Comparison of ENCODE assay signal across 15 cellular contexts in the genomic region with DNA sequence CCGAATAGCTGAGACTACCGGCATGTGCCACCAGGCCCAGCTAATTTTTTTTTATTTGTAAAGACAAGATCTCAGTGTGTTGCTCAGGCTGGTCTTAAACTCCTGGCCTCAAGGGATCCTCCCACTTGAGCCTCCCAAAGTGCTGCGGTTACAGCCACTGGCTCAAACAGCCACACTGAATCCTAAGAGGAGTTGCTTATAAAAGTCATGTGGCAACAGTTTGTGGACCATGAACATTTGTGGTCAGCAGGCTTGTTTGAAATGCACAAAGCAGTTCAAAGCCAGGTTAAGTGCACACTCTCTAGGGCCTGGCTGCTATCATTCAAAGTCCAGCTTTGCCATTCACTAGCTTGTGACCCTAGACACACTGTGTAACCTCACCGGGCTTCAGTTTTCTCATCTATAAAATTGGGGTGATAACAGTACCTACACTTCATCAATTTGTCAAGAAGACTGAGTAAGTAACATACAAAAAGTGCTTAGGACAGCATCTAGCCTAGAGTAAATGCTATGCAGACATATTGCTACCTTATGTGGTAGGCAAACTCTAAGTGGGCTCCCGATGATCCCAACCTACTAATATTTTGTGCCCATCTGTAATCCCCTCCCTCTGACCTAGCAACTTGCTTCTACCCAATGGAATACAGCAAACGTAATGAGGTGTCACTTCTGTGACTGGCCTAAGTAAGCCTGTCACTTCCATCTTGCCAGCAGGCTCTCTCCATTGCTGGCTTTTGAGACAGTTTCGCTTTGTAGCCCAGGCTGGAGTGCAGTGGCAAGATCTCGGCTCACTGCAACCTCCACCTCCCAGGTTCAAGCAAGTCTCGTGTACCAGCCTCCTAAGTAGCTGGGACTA.
DNase-seq lines count a peak whose midpoint lies in the region; ATAC-seq and TF ChIP-seq lines count a peak whose summit lies in the region.
"Had no signal": no experiment of that assay in that cellular context is flagged by ENCODE, and none has a peak within 500 bp of the region (broad histone marks: within the 10 kb centered on the region; RNA-seq: fewer than 3 reads in every experiment).

No MANE protein-coding gene starts in this region.

- peak overlapping the region in 5 of 59 donors; percentile 3 to 29 (median 11) for H3K27ac ChIP-seq in dorsolateral prefrontal cortex
- H3K27ac ChIP-seq: lower lobe of right lung, right atrium auricular region had no signal

- H3K27me3 ChIP-seq in dorsolateral prefrontal cortex, result no peaks in the 10 kb centered on the region
- H3K27me3 ChIP-seq: right atrium auricular region had no signal

- intact Hi-C loops in dorsolateral prefrontal cortex (cut with DNase I), result no loop called here

- peak overlapping the region; percentile 54 for H3K27ac Mint-ChIP-seq in activated T-cell treated with anti-CD3 and anti-CD28 coated beads, Interleukin-2, amount 50 U/mL, for 72 hours
- peak overlapping the region; percentile 50 for H3K27ac Mint-ChIP-seq in activated naive CD8-positive, alpha-beta T cell treated with anti-CD3 and anti-CD28 coated beads, Interleukin-2, amount 50 U/mL, for 24 hours
- peak overlapping the region; percentile 70 for H3K27ac Mint-ChIP-seq in type B pancreatic cell
- H3K27ac Mint-ChIP-seq: natural killer cell had no signal

- H3K36me3 Mint-ChIP-seq in activated T-cell treated with anti-CD3 and anti-CD28 coated beads, Interleukin-2, amount 50 U/mL, for 72 hours (ENCODE audit: insufficient read depth in 2 of 2), result peaks cover 2 to 28% of the 10 kb centered on the region in 2 donors
- peaks cover 43% of the 10 kb centered on the region for H3K36me3 Mint-ChIP-seq in activated naive CD8-positive, alpha-beta T cell treated with anti-CD3 and anti-CD28 coated beads, Interleukin-2, amount 50 U/mL, for 24 hours (ENCODE audit: low read depth)
- H3K36me3 Mint-ChIP-seq in type B pancreatic cell, result peaks cover 28% of the 10 kb centered on the region

- no peak overlapping the region for H3K4me3 ChIP-seq in dorsolateral prefrontal cortex
- H3K4me3 ChIP-seq: lower lobe of right lung, right atrium auricular region had no signal

- H3K4me3 Mint-ChIP-seq in activated T-cell treated with anti-CD3 and anti-CD28 coated beads, Interleukin-2, amount 50 U/mL, for 72 hours, result no peak overlapping the region
- H3K4me3 Mint-ChIP-seq in activated naive CD8-positive, alpha-beta T cell treated with anti-CD3 and anti-CD28 coated beads, Interleukin-2, amount 50 U/mL, for 24 hours, result no peak overlapping the region
- no peak overlapping the region for H3K4me3 Mint-ChIP-seq in type B pancreatic cell
- H3K4me3 Mint-ChIP-seq: natural killer cell had no signal

- no peaks in the 10 kb centered on the region for H3K27me3 Mint-ChIP-seq in activated T-cell treated with anti-CD3 and anti-CD28 coated beads, Interleukin-2, amount 50 U/mL, for 72 hours (ENCODE audit: low read depth)
- no peaks in the 10 kb centered on the region for H3K27me3 Mint-ChIP-seq in activated naive CD8-positive, alpha-beta T cell treated with anti-CD3 and anti-CD28 coated beads, Interleukin-2, amount 50 U/mL, for 24 hours
- H3K27me3 Mint-ChIP-seq in type B pancreatic cell, result no peaks in the 10 kb centered on the region

- TF ChIP-seq CTCF in type B pancreatic cell (conservative IDR thresholded peaks at IDR 0.05), result no peak
- TF ChIP-seq CTCF in dorsolateral prefrontal cortex (IDR thresholded peaks at IDR 0.05 in 54 of 56, conservative IDR thresholded peaks at IDR 0.05 in 2 of 56; ENCODE audit: low read depth in 1 of 56, partially characterized antibody in 56 of 56), result no peak

- ATAC-seq in activated T-cell treated with anti-CD3 and anti-CD28 coated beads, Interleukin-2, amount 50 U/mL, for 72 hours (replicated peaks in 1 of 2), result no peak
- no peak for ATAC-seq in activated naive CD8-positive, alpha-beta T cell treated with anti-CD3 and anti-CD28 coated beads, Interleukin-2, amount 50 U/mL, for 24 hours
- ATAC-seq in GM19328 (IDR thresholded peaks at IDR 0.05; ENCODE audit: unreplicated experiment), result no peak
- ATAC-seq: lower lobe of right lung, natural killer cell had no signal

- no peaks in the 10 kb centered on the region for H3K4me1 Mint-ChIP-seq in activated T-cell treated with anti-CD3 and anti-CD28 coated beads, Interleukin-2, amount 50 U/mL, for 72 hours (ENCODE audit: low read depth)
- H3K4me1 Mint-ChIP-seq in activated naive CD8-positive, alpha-beta T cell treated with anti-CD3 and anti-CD28 coated beads, Interleukin-2, amount 50 U/mL, for 24 hours, result peaks cover 2% of the 10 kb centered on the region
- peaks cover 9% of the 10 kb centered on the region for H3K4me1 Mint-ChIP-seq in type B pancreatic cell (ENCODE audit: unreplicated experiment)

- no peak for DNase-seq in activated T-cell treated with anti-CD3 and anti-CD28 coated beads, Interleukin-2, amount 50 U/mL, for 72 hours
- DNase-seq in activated T-cell treated with anti-CD3 and anti-CD28 coated beads for 4 hours (no peak), glomerular visceral epithelial cell (ENCODE audit: extremely low spot score) (peak; percentile 13), type B pancreatic cell (ENCODE audit: extremely low spot score, unreplicated experiment) (no peak), T1000 (lab: John Stamatoyannopoulos, UW) (no peak), dorsolateral prefrontal cortex (no peak)
- no peak for DNase-seq in activated naive CD8-positive, alpha-beta T cell treated with anti-CD3 and anti-CD28 coated beads, Interleukin-2, amount 50 U/mL, for 24 hours
- DNase-seq: activated CD4-positive, alpha-beta T cell treated with anti-CD3 and anti-CD28 coated beads for 48 hours; activated T-cell treated with anti-CD3 and anti-CD28 coated beads, Interleukin-2, amount 50 U/mL, for 48 hours; lower lobe of right lung; natural killer cell; NCI-H2029 treated with DMSO at 0.1 percent for 48 hours; stimulated activated CD4-positive, alpha-beta T cell treated with anti-CD3 and anti-CD28 coated beads, Interleukin-1b, Interleukin-23, amount 100 ng/mL, for 48 hours had no signal

- no peaks in the 10 kb centered on the region for H3K9me3 Mint-ChIP-seq in activated T-cell treated with anti-CD3 and anti-CD28 coated beads, Interleukin-2, amount 50 U/mL, for 72 hours
- H3K9me3 Mint-ChIP-seq in activated naive CD8-positive, alpha-beta T cell treated with anti-CD3 and anti-CD28 coated beads, Interleukin-2, amount 50 U/mL, for 24 hours, result no peaks in the 10 kb centered on the region
- H3K9me3 Mint-ChIP-seq in type B pancreatic cell, result no peaks in the 10 kb centered on the region
- H3K9me3 Mint-ChIP-seq: natural killer cell had no signal
